8 cellular contexts compared by ENCODE assay signal in genomic region chr13:20118268-20119140, GRCh38. TPM values are rescaled to one million over a fixed set of nuclear protein-coding genes. Genes with fewer than 3 reads are reported as not detected.
DNase-seq lines count a peak whose midpoint lies in the region; ATAC-seq and TF ChIP-seq lines count a peak whose summit lies in the region.

No MANE protein-coding gene starts in this region.

- H3K36me3 ChIP-seq in GM06990 (ENCODE audit: control insufficient read depth, insufficient read depth, low read length) = no peaks in the 10 kb centered on the region
- H3K36me3 ChIP-seq in colonic mucosa = no peaks in the 10 kb centered on the region

- H3K4me3 ChIP-seq in GM06990 (replicated peaks; ENCODE audit: low read depth, low read length) (peak overlapping the region; percentile 62), colonic mucosa (peak overlapping the region; percentile 66), lower leg skin (ENCODE audit: low read depth, poor library complexity, severe bottlenecking) (peak overlapping the region; percentile 39)

- TF ChIP-seq POLR2A in lower leg skin (IDR thresholded peaks at IDR 0.05) = no peak

- H3K27me3 Mint-ChIP-seq in stimulated activated naive B cell treated with anti-CD40 and anti-IgM and Interleukin-4, amounts not matched to agents 10 μg/mL and 1 μg/mL and 100 μg/mL, for 72 hours = peaks cover 15 to 37% of the 10 kb centered on the region in 2 donors

- TF ChIP-seq CTCF in GM06990 (IDR thresholded peaks at IDR 0.05; ENCODE audit: insufficient read depth, low read length, poor library complexity, severe bottlenecking) (no peak), VCaP (conservative IDR thresholded peaks at IDR 0.05) (no peak), colonic mucosa (IDR thresholded peaks at IDR 0.05) (no peak), lower leg skin (IDR thresholded peaks at IDR 0.05) (no peak)

- intact Hi-C loops in colonic mucosa (cut with DNase I) (no loop called here), lower leg skin (cut with DNase I; ENCODE audit: low total_unique reads) (no loop called here)

- peak; percentile 4 for ATAC-seq in HG02870 (IDR thresholded peaks at IDR 0.05; ENCODE audit: unreplicated experiment)
- peak; percentile 11 to 68 for ATAC-seq in stimulated activated naive B cell treated with anti-CD40 and anti-IgM and Interleukin-4, amounts not matched to agents 10 μg/mL and 1 μg/mL and 100 μg/mL, for 72 hours (replicated peaks)

- DNase-seq in GM06990 (ENCODE audit: extremely low read depth, insufficient read length) (peak; percentile 26), colonic mucosa (peak; percentile 78), lower leg skin (ENCODE audit: low spot score in 2 of 2) (peak in 1 of 2 donors; percentile 90), NK-92 (lab: John Stamatoyannopoulos, UW; ENCODE audit: unreplicated experiment) (no peak), H4 (ENCODE audit: low spot score) (no peak)
- DNase-seq in stimulated activated naive B cell treated with anti-CD40 and anti-IgM and Interleukin-4, amounts not matched to agents 10 μg/mL and 1 μg/mL and 100 μg/mL, for 72 hours = no peak

- peaks cover 0 to 2% of the 10 kb centered on the region in 2 donors for H3K9me3 Mint-ChIP-seq in stimulated activated naive B cell treated with anti-CD40 and anti-IgM and Interleukin-4, amounts not matched to agents 10 μg/mL and 1 μg/mL and 100 μg/mL, for 72 hours

- peak overlapping the region; percentile 73 to 78 for H3K9ac ChIP-seq in colonic mucosa (ENCODE audit: low read depth in 2 of 2, low read length in 2 of 2)

- WGBS in lower leg skin, 2 donors = 4 to 7% methylated on average over 19 to 39 of the region's 55 CpGs

- H3K9me3 ChIP-seq in colonic mucosa = no peaks in the 10 kb centered on the region

- H3K4me3 Mint-ChIP-seq in stimulated activated naive B cell treated with anti-CD40 and anti-IgM and Interleukin-4, amounts not matched to agents 10 μg/mL and 1 μg/mL and 100 μg/mL, for 72 hours = peak overlapping the region; percentile 81 to 85

- no peak overlapping the region for H3K27ac Mint-ChIP-seq in stimulated activated naive B cell treated with anti-CD40 and anti-IgM and Interleukin-4, amounts not matched to agents 10 μg/mL and 1 μg/mL and 100 μg/mL, for 72 hours

- peaks cover 7 to 22% of the 10 kb centered on the region in 2 donors for H3K4me1 Mint-ChIP-seq in stimulated activated naive B cell treated with anti-CD40 and anti-IgM and Interleukin-4, amounts not matched to agents 10 μg/mL and 1 μg/mL and 100 μg/mL, for 72 hours

- H3K4me1 ChIP-seq in colonic mucosa = no peaks in the 10 kb centered on the region

- H3K27me3 ChIP-seq in GM06990 (replicated peaks; ENCODE audit: control insufficient read depth, insufficient read depth, low read length) (no peaks in the 10 kb centered on the region), colonic mucosa (no peaks in the 10 kb centered on the region)

- H3K36me3 Mint-ChIP-seq in stimulated activated naive B cell treated with anti-CD40 and anti-IgM and Interleukin-4, amounts not matched to agents 10 μg/mL and 1 μg/mL and 100 μg/mL, for 72 hours = no peaks in the 10 kb centered on the region

- peak overlapping the region; percentile 90 for H3K27ac ChIP-seq in VCaP
- H3K27ac ChIP-seq in colonic mucosa = peak overlapping the region; percentile 60

RNA-seq across cellular contexts. Expression of gene GJA3, which starts 42.3 kb away (rescaled TPM):
- total RNA-seq in colonic mucosa (under 1 TPM in 1 of 2 donors, not detected in 1; 0.05 TPM), lower leg skin (under 1 TPM in 3 of 4 donors, not detected in 1; 0.04 to 0.52 (median 0.32) TPM)
- total RNA-seq in H4 (2014; rRNA removed; shearing (Covaris generic)) = 0.10 and 0.25 TPM in 2 replicates

Comparison
In these comparisons a context has a peak if more than half of its experiments do, and no peak if none do; other contexts are left out.
1. DNase-seq: peak in GM06990 (single experiment) and colonic mucosa (single experiment); none in stimulated activated naive B cell treated with anti-CD40 and anti-IgM and Interleukin-4, amounts not matched to agents 10 μg/mL and 1 μg/mL and 100 μg/mL, for 72 hours (single experiment), NK-92 (single experiment) and H4 (single experiment).
2. Peak in every context shown above with its lines, with median percentiles within 50 percentile points of each other: H3K4me3 ChIP-seq.